ENCODE assay signal across 1 cellular context in genomic region chr1:182839209-182840065, GRCh38.
TF ChIP-seq lines count a peak whose summit lies in the region.

Gene DHX9, plus strand, starts transcription at chr1:182839347. Its CDS starts 3,220 bp downstream, at chr1:182842567.

TF ChIP-seq in HepG2, 621 proteins besides CTCF, POLR2A, EP300 and RAD21 (continued from another document and continues in another):
- TF ChIP-seq ZNF333 (CRISPR knock-in tag; IDR thresholded peaks at IDR 0.05; ENCODE audit: borderline replicate concordance) (no peak), FOXC1 (CRISPR knock-in tag; IDR thresholded peaks at IDR 0.05; ENCODE audit: borderline replicate concordance) (peak; percentile 89), SNAI1 (CRISPR knock-in tag; IDR thresholded peaks at IDR 0.05; ENCODE audit: borderline replicate concordance) (peak; percentile 44; the same call in 1 of the 2 replicates), HHEX (CRISPR knock-in tag; IDR thresholded peaks at IDR 0.05) (no peak), MYNN (CRISPR knock-in tag; IDR thresholded peaks at IDR 0.05; ENCODE audit: low read depth) (no peak), CSRNP1 (CRISPR knock-in tag; IDR thresholded peaks at IDR 0.05) (no peak; the same call in 1 of the 2 replicates), ZNF234 (CRISPR knock-in tag; conservative IDR thresholded peaks at IDR 0.05) (0 out of 2 replicates have a peak, but pooled peaks have one; percentile 26), RNF219 (CRISPR knock-in tag; IDR thresholded peaks at IDR 0.05) (no peak), USF2 (IDR thresholded peaks at IDR 0.05; ENCODE audit: low read depth, low read length) (no peak), USF2 (CRISPR knock-in tag; IDR thresholded peaks at IDR 0.05; ENCODE audit: borderline replicate concordance) (0 out of 2 replicates have a peak, but pooled peaks have one; percentile 55), HNF4G (IDR thresholded peaks at IDR 0.05; ENCODE audit: borderline replicate concordance, low read depth, low read length) (no peak), HNF4G (CRISPR knock-in tag; IDR thresholded peaks at IDR 0.05; ENCODE audit: borderline replicate concordance, low read depth) (0 out of 2 replicates have a peak, but pooled peaks have one; percentile 62), ZBTB8A (CRISPR knock-in tag; IDR thresholded peaks at IDR 0.05; ENCODE audit: borderline replicate concordance, low read depth) (no peak), U2AF2 (IDR thresholded peaks at IDR 0.05; ENCODE audit: low read depth, low read length) (no peak), ZMYM4 (CRISPR knock-in tag; IDR thresholded peaks at IDR 0.05) (peak; percentile 80), HDAC1 (CRISPR knock-in tag; IDR thresholded peaks at IDR 0.05) (peak; percentile 62), CHD4 (IDR thresholded peaks at IDR 0.05; ENCODE audit: borderline replicate concordance, low read length) (no peak), ZNF3 (CRISPR knock-in tag; IDR thresholded peaks at IDR 0.05) (no peak), GFI1 (CRISPR knock-in tag; IDR thresholded peaks at IDR 0.05; ENCODE audit: borderline replicate concordance) (no peak; the same call in 1 of the 2 replicates), KDM4B (CRISPR knock-in tag; IDR thresholded peaks at IDR 0.05) (peak; percentile 52; the same call in 1 of the 2 replicates), ZSCAN31 (CRISPR knock-in tag; IDR thresholded peaks at IDR 0.05; ENCODE audit: low read depth) (peak; percentile 68), SALL1 (CRISPR knock-in tag; IDR thresholded peaks at IDR 0.05) (peak; percentile 77; the same call in 1 of the 2 replicates), KMT2B (CRISPR knock-in tag; IDR thresholded peaks at IDR 0.05) (no peak), ZFP82 (CRISPR knock-in tag; IDR thresholded peaks at IDR 0.05; ENCODE audit: borderline replicate concordance) (no peak; the same call in 1 of the 2 replicates), IRF2 (CRISPR knock-in tag; IDR thresholded peaks at IDR 0.05) (peak; percentile 12; the same call in 1 of the 2 replicates), TP53 (CRISPR knock-in tag; conservative IDR thresholded peaks at IDR 0.05) (no peak), ZNF124 (CRISPR knock-in tag; IDR thresholded peaks at IDR 0.05) (0 out of 2 replicates have a peak, but pooled peaks have one; percentile 43), TGIF2 (CRISPR knock-in tag; IDR thresholded peaks at IDR 0.05) (no peak; the same call in 1 of the 2 replicates), JUND (CRISPR knock-in tag; IDR thresholded peaks at IDR 0.05) (no peak), ZNF558 (CRISPR knock-in tag; IDR thresholded peaks at IDR 0.05; ENCODE audit: borderline replicate concordance) (no peak), NFYB (CRISPR knock-in tag; IDR thresholded peaks at IDR 0.05) (no peak), ZNF580 (CRISPR knock-in tag; IDR thresholded peaks at IDR 0.05; ENCODE audit: borderline replicate concordance, low read depth) (no peak), ARNT2 (CRISPR knock-in tag; IDR thresholded peaks at IDR 0.05; ENCODE audit: low read depth) (peak; percentile 51; the same call in 1 of the 2 replicates), PITX1 (CRISPR knock-in tag; IDR thresholded peaks at IDR 0.05) (peak; percentile 46; the same call in 1 of the 2 replicates), ZNF136 (CRISPR knock-in tag; IDR thresholded peaks at IDR 0.05; ENCODE audit: low read depth) (no peak), CBFB (CRISPR knock-in tag; IDR thresholded peaks at IDR 0.05) (peak; percentile 62; the same call in 1 of the 2 replicates), RBAK (CRISPR knock-in tag; IDR thresholded peaks at IDR 0.05) (no peak), NFIC (IDR thresholded peaks at IDR 0.05; ENCODE audit: low read length) (no peak), GATAD1 (CRISPR knock-in tag; IDR thresholded peaks at IDR 0.05) (peak; percentile 60), ATF2 (CRISPR knock-in tag; IDR thresholded peaks at IDR 0.05) (no peak), SMAD9 (CRISPR knock-in tag; IDR thresholded peaks at IDR 0.05) (no peak), ZBTB39 (CRISPR knock-in tag; IDR thresholded peaks at IDR 0.05) (no peak), ZBTB46 (CRISPR knock-in tag; IDR thresholded peaks at IDR 0.05; ENCODE audit: borderline replicate concordance) (no peak), HNF1A (IDR thresholded peaks at IDR 0.05; ENCODE audit: low read depth) (no peak), HNF1A (CRISPR knock-in tag; IDR thresholded peaks at IDR 0.05; ENCODE audit: borderline replicate concordance) (no peak), ZBTB25 (CRISPR knock-in tag; IDR thresholded peaks at IDR 0.05) (no peak; the same call in 1 of the 2 replicates), PRPF4 (IDR thresholded peaks at IDR 0.05; ENCODE audit: low read depth, low read length, poor library complexity, severe bottlenecking) (no peak), PHF21A (CRISPR knock-in tag; IDR thresholded peaks at IDR 0.05) (0 out of 2 replicates have a peak, but pooled peaks have one; percentile 23), ZNF713 (CRISPR knock-in tag; IDR thresholded peaks at IDR 0.05) (0 out of 2 replicates have a peak, but pooled peaks have one; percentile 89), ZNF101 (CRISPR knock-in tag; IDR thresholded peaks at IDR 0.05; ENCODE audit: borderline replicate concordance, low read depth) (no peak), ZNF772 (CRISPR knock-in tag; IDR thresholded peaks at IDR 0.05) (peak; percentile 90)
